8 cellular contexts compared by ENCODE assay signal in genomic region chr4:17810260-17811077, GRCh38. TPM values are rescaled to one million over a fixed set of nuclear protein-coding genes. Genes with fewer than 3 reads are reported as not detected.
DNase-seq lines count a peak whose midpoint lies in the region; ATAC-seq and TF ChIP-seq lines count a peak whose summit lies in the region.

TSS of gene DCAF16 (minus strand) at chr4:17810757. CDS start at chr4:17804141, 6,616 bp downstream.
TSS of gene NCAPG (plus strand) at chr4:17810979. CDS start at chr4:17811078, 99 bp downstream.

- DNase-seq in AG20443 (ENCODE audit: low spot score) (peak; percentile 99), NCI-H510A (lab: John Stamatoyannopoulos, UW) (peak; percentile 87), cerebellum (ENCODE audit: low spot score) (peak; percentile 99), islet precursor cell (peak; percentile 100)
- peak; percentile 98 for DNase-seq in activated CD4-positive, alpha-beta T cell treated with anti-CD3 and anti-CD28 coated beads for 1 hour
- peak; percentile 97 to 98 (median 98) for DNase-seq in stimulated activated CD4-positive, alpha-beta T cell treated with anti-CD3 and anti-CD28 coated beads, Interleukin-12 subunit alpha, Interleukin-12 subunit beta, amount 100 ng/mL, for 48 hours (ENCODE audit: low read depth in 2 of 3, low spot score in 1 of 3)

- ATAC-seq in HG03432 (IDR thresholded peaks at IDR 0.05; ENCODE audit: unreplicated experiment) = peak; percentile 92

- peak; percentile 96 for TF ChIP-seq POLR2A in GM19099 (IDR thresholded peaks at IDR 0.05; ENCODE audit: extremely low read depth, insufficient read length, low read depth)

RNA-seq across cellular contexts. Expression of gene DCAF16, which starts in this region (rescaled TPM):
- total RNA-seq in cerebellum = 49.4 TPM

RNA-seq across cellular contexts. Expression of gene NCAPG, which starts in this region (rescaled TPM):
- total RNA-seq in cerebellum = 41.3 TPM

Comparison
In these comparisons a context has a peak if more than half of its experiments do, and no peak if none do; other contexts are left out.
1. Peak in every context shown above with its lines: DNase-seq and ATAC-seq.